In the genomic region with DNA sequence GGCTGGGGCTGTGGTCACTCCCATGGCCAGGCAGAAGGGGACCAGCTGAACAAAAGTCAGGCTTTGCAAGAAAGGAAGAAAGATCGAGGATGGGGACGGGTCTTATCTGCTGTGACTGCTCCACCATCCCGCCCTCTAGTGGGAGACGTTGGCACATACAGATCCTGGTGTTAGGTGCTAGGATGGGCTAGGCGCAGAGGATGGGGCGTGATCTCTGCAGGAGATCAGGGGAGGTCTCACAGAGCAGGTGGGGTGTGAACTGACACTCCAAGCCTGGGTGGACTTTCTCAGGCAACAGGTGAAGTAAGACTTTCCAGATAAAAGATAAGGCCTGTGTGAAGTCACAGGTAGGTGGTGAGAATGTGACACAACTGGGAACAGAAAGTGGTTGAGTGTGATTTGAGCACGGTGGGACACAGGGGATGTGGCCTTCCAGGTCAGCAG, we compare ENCODE assay signal across 9 cellular contexts.
DNase-seq lines count a peak whose midpoint lies in the region; ATAC-seq and TF ChIP-seq lines count a peak whose summit lies in the region.
"Had no signal": no experiment of that assay in that cellular context is flagged by ENCODE, and none has a peak within 500 bp of the region (broad histone marks: within the 10 kb centered on the region; RNA-seq: fewer than 3 reads in every experiment).

No MANE protein-coding gene starts in this region.

- no peak overlapping the region for H3K27ac Mint-ChIP-seq in mesothelial cell of epicardium

- H3K9me3 Mint-ChIP-seq in mesothelial cell of epicardium, result peaks cover 20% of the 10 kb centered on the region

- no peaks in the 10 kb centered on the region for H3K36me3 ChIP-seq in NT2/D1 (ENCODE audit: insufficient read depth, insufficient read length, low read length)
- H3K36me3 ChIP-seq: tibial artery had no signal

- H3K4me1 ChIP-seq in NT2/D1 (ENCODE audit: insufficient read depth, insufficient read length), result no peaks in the 10 kb centered on the region

- H3K4me3 Mint-ChIP-seq in mesothelial cell of epicardium, result no peak overlapping the region

- ATAC-seq in HG02678 (IDR thresholded peaks at IDR 0.05; ENCODE audit: unreplicated experiment) (no peak), HG02970 (IDR thresholded peaks at IDR 0.05; ENCODE audit: low FRiP score, unreplicated experiment) (no peak), HG02852 (IDR thresholded peaks at IDR 0.05; ENCODE audit: unreplicated experiment) (no peak)

- H3K36me3 Mint-ChIP-seq in mesothelial cell of epicardium, result peaks cover 9% of the 10 kb centered on the region

- H3K27me3 ChIP-seq in NT2/D1 (ENCODE audit: insufficient read depth, insufficient read length), result peaks cover 2% of the 10 kb centered on the region
- H3K27me3 ChIP-seq: tibial artery had no signal

- H3K4me1 Mint-ChIP-seq in mesothelial cell of epicardium, result peaks cover 23% of the 10 kb centered on the region

- H3K4me3 ChIP-seq in NT2/D1 (ENCODE audit: insufficient read length, low read depth) (no peak overlapping the region), astrocyte of the spinal cord (ENCODE audit: low read depth, low read length) (no peak overlapping the region)
- H3K4me3 ChIP-seq: tibial artery had no signal

- H3K27me3 Mint-ChIP-seq in mesothelial cell of epicardium (ENCODE audit: low read depth), result no peaks in the 10 kb centered on the region

- no peak overlapping the region for H3K9ac ChIP-seq in NT2/D1 (ENCODE audit: insufficient read length, low read depth)

- 0 out of 2 replicates have a peak, but pooled peaks cover under 1% of the 10 kb centered on the region for H3K9me3 ChIP-seq in NT2/D1 (ENCODE audit: insufficient read depth, low read length)

- TF ChIP-seq CTCF in GM10266 (IDR thresholded peaks at IDR 0.05; ENCODE audit: control insufficient read depth, insufficient read depth, low read depth, missing control alignments) (peak; percentile 29), astrocyte of the spinal cord (IDR thresholded peaks at IDR 0.05; ENCODE audit: low read depth, low read length) (peak; percentile 66), mesothelial cell of epicardium (IDR thresholded peaks at IDR 0.05; ENCODE audit: unreplicated experiment) (peak; percentile 52)

- DNase-seq in GM10266 (ENCODE audit: extremely low spot score) (no peak), NT2/D1 (ENCODE audit: low read depth, low spot score) (peak; percentile 79), astrocyte of the spinal cord (ENCODE audit: low read depth, low spot score) (peak; percentile 14), mesothelial cell of epicardium (ENCODE audit: low spot score in 2 of 2, unreplicated experiment in 2 of 2) (no peak), NCI-H2107 (lab: John Stamatoyannopoulos, UW) (no peak)

- in situ Hi-C loops in astrocyte of the spinal cord (cut with HindIII; ENCODE audit: low sequenced_read_pairs), result no loop called here

Comparison
In these comparisons a context has a peak if more than half of its experiments do, and no peak if none do; other contexts are left out.
1. DNase-seq: peak in NT2/D1 (single experiment) and astrocyte of the spinal cord (single experiment); none in GM10266 (single experiment), mesothelial cell of epicardium (0 of 2) and NCI-H2107 (single experiment).
2. Peak in every context shown above with its lines, with median percentiles within 50 percentile points of each other: CTCF ChIP-seq.